In genomic region chr3:18425641-18426403, GRCh38 we compare ENCODE assay signal across 8 cellular contexts. TPM values are rescaled to one million over a fixed set of nuclear protein-coding genes. Genes with fewer than 3 reads are reported as not detected.
A peak's percentile ranks its signal among the peaks of the same experiment; 100 is the strongest.
DNase-seq lines count a peak whose midpoint lies in the region; ATAC-seq lines count a peak whose summit lies in the region.

No MANE protein-coding gene starts in this region.

- DNase-seq in NCI-H1930 (lab: John Stamatoyannopoulos, UW) (peak; percentile 51 to 67), ecto neural progenitor cell (ENCODE audit: low spot score) (peak; percentile 80)
- peak; percentile 80 for DNase-seq in activated CD4-positive, alpha-beta T cell treated with anti-CD3 and anti-CD28 coated beads for 48 hours
- DNase-seq in stimulated activated CD8-positive, alpha-beta memory T cell treated with anti-CD3 and anti-CD28 coated beads, Interleukin-4, amount 100 ng/mL, for 24 hours (ENCODE audit: low read depth), result peak; percentile 63

- H3K27me3 ChIP-seq in mononuclear cell (ENCODE audit: insufficient read depth, low read length), result no peaks in the 10 kb centered on the region

- H3K4me1 ChIP-seq in mononuclear cell (ENCODE audit: insufficient read depth, low read length), result peaks cover 28% of the 10 kb centered on the region

- H3K4me3 ChIP-seq in mononuclear cell (ENCODE audit: low read length), result peak overlapping the region; percentile 81

- ATAC-seq in GM18511 (IDR thresholded peaks at IDR 0.05; ENCODE audit: unreplicated experiment) (peak; percentile 22), HG03045 (IDR thresholded peaks at IDR 0.05; ENCODE audit: unreplicated experiment) (no peak), GM21529 (IDR thresholded peaks at IDR 0.05; ENCODE audit: unreplicated experiment) (no peak)

- no peaks in the 10 kb centered on the region for H3K9me3 ChIP-seq in mononuclear cell (ENCODE audit: low read depth, low read length)

RNA-seq across cellular contexts. Expression of gene SATB1, which starts 0.7 kb away (rescaled TPM):
- total RNA-seq in mononuclear cell, result 406 TPM
